8 cellular contexts compared by ENCODE assay signal in the genomic region with DNA sequence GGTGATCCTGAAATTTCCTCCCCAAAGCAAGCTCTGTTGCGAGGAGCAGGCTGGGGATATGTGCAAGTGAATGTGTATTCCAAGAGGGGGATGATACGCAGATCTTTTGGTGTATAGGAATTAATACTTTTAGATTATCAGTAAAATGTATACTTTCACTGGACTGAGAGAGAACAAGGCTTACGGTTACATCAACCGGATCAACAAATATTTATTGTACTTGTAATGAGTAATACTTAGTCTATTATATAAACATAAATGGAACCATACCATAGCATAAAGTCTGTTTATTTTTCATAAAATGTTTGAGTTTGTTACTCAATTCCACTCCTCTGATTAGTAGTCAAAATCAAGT. TPM values are rescaled to one million over a fixed set of nuclear protein-coding genes. Genes with fewer than 3 reads are reported as not detected.
DNase-seq lines count a peak whose midpoint lies in the region; ATAC-seq and TF ChIP-seq lines count a peak whose summit lies in the region.

No MANE protein-coding gene starts in this region.

- no peaks in the 10 kb centered on the region for H3K9me3 ChIP-seq in adrenal gland (replicated peaks in 1 of 3)
- H3K9me3 ChIP-seq in left lung: no peaks in the 10 kb centered on the region
- no peaks in the 10 kb centered on the region for H3K9me3 ChIP-seq in thoracic aorta

- POLR2A ChIA-PET in activated CD4-positive, alpha-beta T cell treated with anti-CD3 and anti-CD28 coated beads for 36 hours (lab: Charles Lee): interaction anchor here (0.6 to 2.1 kb wide), 3 partner anchors 29 to 393 kb away, joined by 3 to 11 read pairs (median 3); no protein-coding TSS in a partner anchor

- H3K4me1 ChIP-seq in adrenal gland (replicated peaks in 1 of 2): peaks cover 9 to 28% of the 10 kb centered on the region in 2 donors
- H3K4me1 ChIP-seq in left lung: peaks cover 6 to 32% of the 10 kb centered on the region in 2 donors
- peaks cover 27 to 32% of the 10 kb centered on the region in 2 donors for H3K4me1 ChIP-seq in thoracic aorta (ENCODE audit: control insufficient read depth in 1 of 2, low read depth in 2 of 2)
- H3K4me1 ChIP-seq in foreskin keratinocyte: peaks cover 9% of the 10 kb centered on the region

- H3K27ac Mint-ChIP-seq in activated CD4-positive, alpha-beta T cell treated with anti-CD3 and anti-CD28 coated beads for 36 hours: no peak overlapping the region

- H3K4me1 Mint-ChIP-seq in activated CD4-positive, alpha-beta T cell treated with anti-CD3 and anti-CD28 coated beads for 36 hours: peaks cover 30% of the 10 kb centered on the region

- no peak for ATAC-seq in activated CD4-positive, alpha-beta T cell treated with anti-CD3 and anti-CD28 coated beads for 36 hours
- no peak for ATAC-seq in left lung
- no peak for ATAC-seq in thoracic aorta (ENCODE audit: insufficient number of reproducible peaks, low FRiP score, low read depth)
- ATAC-seq in foreskin keratinocyte: no peak
- ATAC-seq in HG02642 (IDR thresholded peaks at IDR 0.05; ENCODE audit: poor library complexity, unreplicated experiment): no peak

- peak overlapping the region; percentile 82 for H3K4me3 Mint-ChIP-seq in activated CD4-positive, alpha-beta T cell treated with anti-CD3 and anti-CD28 coated beads for 36 hours

- intact Hi-C loops in activated CD4-positive, alpha-beta T cell treated with anti-CD3 and anti-CD28 coated beads for 36 hours (cut with DNase I, micrococcal nuclease): loop anchor here (1.0 kb wide), 5 partner anchors 14 to 80 kb away; partner anchors contain the start of genes TTC33 (in 2 of the 2) and RPL37 (in 1 of the 2)
- intact Hi-C loops in adrenal gland (cut with DNase I): no loop called here
- intact Hi-C loops in left lung (cut with DNase I): no loop called here

- H3K27ac ChIP-seq in adrenal gland (peak overlapping the region; percentile 54 to 99 (median 91)), left lung (peak overlapping the region; percentile 85 to 93), thoracic aorta (peak overlapping the region; percentile 88 to 94), foreskin keratinocyte (no peak overlapping the region)

- peaks cover 22% of the 10 kb centered on the region for H3K36me3 Mint-ChIP-seq in activated CD4-positive, alpha-beta T cell treated with anti-CD3 and anti-CD28 coated beads for 36 hours (ENCODE audit: low read depth)

- no peaks in the 10 kb centered on the region for H3K9me3 Mint-ChIP-seq in activated CD4-positive, alpha-beta T cell treated with anti-CD3 and anti-CD28 coated beads for 36 hours (ENCODE audit: low read depth)

- H3K27me3 ChIP-seq in adrenal gland (no peaks in the 10 kb centered on the region), left lung (no peaks in the 10 kb centered on the region), thoracic aorta (replicated peaks; ENCODE audit: insufficient read depth) (no peaks in the 10 kb centered on the region), foreskin keratinocyte (no peaks in the 10 kb centered on the region)

- H3K4me3 ChIP-seq in adrenal gland (peak overlapping the region in 2 of 4 donors; percentile 99 to 100), left lung (peak overlapping the region; percentile 78 to 87), thoracic aorta (peak overlapping the region; percentile 83)

- peaks cover 2% of the 10 kb centered on the region for H3K27me3 Mint-ChIP-seq in activated CD4-positive, alpha-beta T cell treated with anti-CD3 and anti-CD28 coated beads for 36 hours

- no peak for DNase-seq in activated CD4-positive, alpha-beta T cell treated with anti-CD3 and anti-CD28 coated beads for 36 hours
- DNase-seq in activated CD4-positive, alpha-beta T cell treated with anti-CD3 and anti-CD28 coated beads, Interleukin-2, amount 50 U/mL, for 1 hour: no peak
- DNase-seq in adrenal gland (no peak), left lung (no peak), thoracic aorta (ENCODE audit: low spot score) (no peak), foreskin keratinocyte (no peak), DMS 273 treated with DMSO at 0.1 percent for 48 hours (lab: John Stamatoyannopoulos, UW) (no peak)

- TF ChIP-seq POLR2A in adrenal gland (IDR thresholded peaks at IDR 0.05): no peak

- no peak for TF ChIP-seq CTCF in adrenal gland (IDR thresholded peaks at IDR 0.05)
- TF ChIP-seq CTCF in left lung (IDR thresholded peaks at IDR 0.05): no peak
- no peak for TF ChIP-seq CTCF in thoracic aorta (IDR thresholded peaks at IDR 0.05)
- TF ChIP-seq CTCF in foreskin keratinocyte (conservative IDR thresholded peaks at IDR 0.05): no peak

- 4 to 8% (median 4%) methylated on average over 4 of the region's 4 CpGs for WGBS in adrenal gland, 4 donors

- H3K36me3 ChIP-seq in adrenal gland (replicated peaks in 1 of 2) (no peaks in the 10 kb centered on the region), left lung (no peaks in the 10 kb centered on the region), thoracic aorta (no peaks in the 10 kb centered on the region)

- CTCF ChIA-PET in activated CD4-positive, alpha-beta T cell treated with anti-CD3 and anti-CD28 coated beads for 36 hours (lab: Charles Lee): interaction anchor here (0.7 to 1.5 kb wide), 5 partner anchors 9 to 390 kb away, joined by 3 to 6 read pairs (median 3); no protein-coding TSS in a partner anchor

RNA-seq across cellular contexts. Expression of gene PRKAA1, which starts 0.7 kb away (rescaled TPM):
- 10 to 100 TPM; 46.9 to 63.9 TPM for total RNA-seq in activated CD4-positive, alpha-beta T cell treated with anti-CD3 and anti-CD28 coated beads for 36 hours
- total RNA-seq in adrenal gland: 100 to 1,000 TPM in 1 of 8 donors, 10 to 100 TPM in 7; 42.5 to 100 (median 62.4) TPM
- polyA plus RNA-seq in adrenal gland: 10 to 100 TPM; 19.5 to 58.3 (median 21.4) TPM
- total RNA-seq in left lung: 10 to 100 TPM; 71.6 to 85.7 TPM
- total RNA-seq in thoracic aorta: 100 to 1,000 TPM in 1 of 2 donors, 10 to 100 TPM in 1; 56.6 to 158 TPM
- total RNA-seq in foreskin keratinocyte: 50.9 and 57.5 TPM in 2 replicates
- 9.1 and 10.6 TPM in 2 replicates for polyA plus RNA-seq in foreskin keratinocyte

RNA-seq across cellular contexts. Expression of gene RPL37, which starts 36.2 kb away (rescaled TPM):
- 1,000 to 10,000 TPM; 1,915 to 1,951 TPM for total RNA-seq in activated CD4-positive, alpha-beta T cell treated with anti-CD3 and anti-CD28 coated beads for 36 hours
- 1,000 to 10,000 TPM in 2 of 8 donors, 100 to 1,000 TPM in 6; 171 to 1,070 (median 566) TPM for total RNA-seq in adrenal gland
- polyA plus RNA-seq in adrenal gland: 1,000 to 10,000 TPM; 1,448 to 3,068 (median 1,451) TPM
- 1,000 to 10,000 TPM in 1 of 2 donors, 100 to 1,000 TPM in 1; 941 to 1,081 TPM for total RNA-seq in left lung
- total RNA-seq in thoracic aorta: 10 to 100 TPM; 26.1 to 45.4 TPM
- total RNA-seq in foreskin keratinocyte: 2,276 and 2,310 TPM in 2 replicates
- polyA plus RNA-seq in foreskin keratinocyte: 3,531 and 3,737 TPM in 2 replicates

RNA-seq across cellular contexts. Expression of gene CARD6, which starts 42.3 kb away (rescaled TPM):
- total RNA-seq in activated CD4-positive, alpha-beta T cell treated with anti-CD3 and anti-CD28 coated beads for 36 hours: 1 to 10 TPM; 1.5 to 1.7 TPM
- total RNA-seq in adrenal gland: 10 to 100 TPM; 15.5 to 33.1 (median 28.4) TPM
- 10 to 100 TPM in 1 of 3 donors, 1 to 10 TPM in 2; 6.5 to 18.9 (median 9.9) TPM for polyA plus RNA-seq in adrenal gland
- 10 to 100 TPM; 18.3 to 28.9 TPM for total RNA-seq in left lung
- total RNA-seq in thoracic aorta: 10 to 100 TPM; 13.5 to 21.6 TPM
- total RNA-seq in foreskin keratinocyte: 5.7 and 6.4 TPM in 2 replicates
- polyA plus RNA-seq in foreskin keratinocyte: 2.4 and 2.7 TPM in 2 replicates

RNA-seq across cellular contexts. Expression of gene TTC33, which starts 43.1 kb away (rescaled TPM):
- 10 to 100 TPM; 31.4 to 31.7 TPM for total RNA-seq in activated CD4-positive, alpha-beta T cell treated with anti-CD3 and anti-CD28 coated beads for 36 hours
- total RNA-seq in adrenal gland (10 to 100 TPM in 6 of 8 donors, 1 to 10 TPM in 2; 5.9 to 26.4 (median 15.3) TPM), left lung (10 to 100 TPM; 11.1 to 12.7 TPM), thoracic aorta (10 to 100 TPM; 10.3 to 22.5 TPM), foreskin keratinocyte (10.4 and 10.5 TPM in 2 replicates)
- polyA plus RNA-seq in adrenal gland (10 to 100 TPM in 1 of 3 donors, 1 to 10 TPM in 2; 5.8 to 19.6 (median 7.6) TPM), foreskin keratinocyte (2.8 and 3.4 TPM in 2 replicates)

Comparison
In these comparisons a context has a peak if more than half of its experiments do, and no peak if none do; other contexts are left out.
1. intact Hi-C loops: an anchor here in activated CD4-positive, alpha-beta T cell treated with anti-CD3 and anti-CD28 coated beads for 36 hours (1.0 kb wide); none called in adrenal gland and left lung.